13 cellular contexts compared by ENCODE assay signal in the genomic region with DNA sequence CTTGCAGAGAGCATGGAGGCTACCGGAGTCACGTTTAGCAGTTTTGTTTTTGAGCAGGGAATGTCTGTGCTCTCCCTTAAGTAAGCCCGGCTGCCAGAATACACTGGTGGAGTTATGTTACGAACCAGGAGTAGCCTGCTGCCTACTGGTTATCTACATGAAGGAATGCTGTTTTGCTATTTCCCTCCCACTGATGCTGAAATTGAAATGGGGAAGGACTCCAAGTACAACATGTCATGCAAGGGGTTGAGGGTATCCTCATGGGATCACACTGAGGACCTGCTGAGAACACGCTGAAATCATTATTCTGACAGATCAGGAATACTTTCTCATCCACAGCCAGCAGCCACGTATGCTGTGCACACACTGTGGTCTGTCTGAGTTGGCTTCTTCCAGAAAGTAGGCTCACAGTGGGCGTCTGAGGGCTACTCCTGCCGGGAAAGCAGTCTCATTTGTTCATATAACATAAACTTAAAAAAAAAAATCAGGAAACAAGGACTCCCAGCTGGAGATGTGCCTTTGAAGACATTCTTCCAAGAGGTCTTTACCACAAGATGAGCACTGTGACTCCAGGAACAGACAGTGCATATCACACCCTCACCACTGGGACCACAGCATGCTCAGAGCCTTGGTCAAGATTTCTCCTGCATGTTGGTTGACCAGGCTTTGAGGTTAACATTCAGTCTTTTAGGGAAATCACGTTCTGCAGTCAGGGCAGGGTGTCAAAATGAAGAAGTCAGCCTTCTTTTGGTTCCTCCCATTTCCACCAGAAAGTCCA.
DNase-seq lines count a peak whose midpoint lies in the region; ATAC-seq and TF ChIP-seq lines count a peak whose summit lies in the region.
"Had no signal": no experiment of that assay in that cellular context is flagged by ENCODE, and none has a peak within 500 bp of the region (broad histone marks: within the 10 kb centered on the region; RNA-seq: fewer than 3 reads in every experiment).

No MANE protein-coding gene starts in this region.

- H2AFZ ChIP-seq in mammary epithelial cell (ENCODE audit: low read depth, low read length): no peak overlapping the region

- DNase-seq in BJ (ENCODE audit: low read depth) (peak; percentile 67), brain pericyte (ENCODE audit: low read depth, low spot score) (peak; percentile 99), left ventricle myocardium superior (peak; percentile 46), sciatic nerve (ENCODE audit: low spot score) (no peak), SIG-M5 (lab: John Stamatoyannopoulos, UW) (no peak), mammary epithelial cell (no peak), hippocampal formation (lab: John Stamatoyannopoulos, UW) (no peak)
- DNase-seq in activated T-cell treated with anti-CD3 and anti-CD28 coated beads, Interleukin-2, amount 50 U/mL, for 48 hours: no peak
- DNase-seq: activated CD4-positive, alpha-beta T cell treated with anti-CD3 and anti-CD28 coated beads for 1 hour; small intestine had no signal

- POLR2A ChIA-PET in BJ (lab: Charles Lee): no interaction called here

- TF ChIP-seq CTCF in BJ (IDR thresholded peaks at IDR 0.05; ENCODE audit: insufficient read depth, low read depth, low read length) (0 out of 2 replicates have a peak, but pooled peaks have one; percentile 18), mammary epithelial cell (conservative IDR thresholded peaks at IDR 0.05 in 1 of 2, IDR thresholded peaks at IDR 0.05 in 1 of 2; ENCODE audit: extremely low read depth in 1 of 2, insufficient read depth in 1 of 2, low read depth in 1 of 2, low read length in 2 of 2) (no peak)

- H3K9ac ChIP-seq in mammary epithelial cell (ENCODE audit: insufficient read depth, low read length): no peak overlapping the region
- H3K9ac ChIP-seq: KMS-11 had no signal

- WGBS in mammary epithelial cell (ENCODE audit: low coverage, missing lambda C conversion rate): 82% methylated on average over 9 of the region's 9 CpGs

- no peaks in the 10 kb centered on the region for H3K9me3 ChIP-seq in mammary epithelial cell (replicated peaks; ENCODE audit: insufficient read depth, low read length)

- in situ Hi-C loops in mammary epithelial cell (cut with MboI; ENCODE audit: low sequenced_read_pairs in 2 of 2): no loop called here

- no peaks in the 10 kb centered on the region for H3K79me2 ChIP-seq in mammary epithelial cell (ENCODE audit: insufficient read depth, low read length)

- ATAC-seq in left ventricle myocardium superior (peak; percentile 93), sciatic nerve (peak; percentile 84)
- ATAC-seq: T-cell had no signal

- H3K27me3 ChIP-seq in BJ (ENCODE audit: control insufficient read depth, insufficient read depth, low read length) (no peaks in the 10 kb centered on the region), mammary epithelial cell (ENCODE audit: insufficient read depth, low read length) (no peaks in the 10 kb centered on the region)

- no TSS peak for BruUV-seq in mammary epithelial cell (replicated peaks; lab: Mats Ljungman, UMichigan)

- H3K4me1 ChIP-seq in mammary epithelial cell (ENCODE audit: insufficient read depth, low read length): peaks cover 12% of the 10 kb centered on the region

- H3K36me3 ChIP-seq in BJ (ENCODE audit: control insufficient read depth, insufficient read depth, low read length) (no peaks in the 10 kb centered on the region), mammary epithelial cell (ENCODE audit: insufficient read depth, low read length) (no peaks in the 10 kb centered on the region)

- H3K27ac ChIP-seq in mammary epithelial cell (ENCODE audit: insufficient read depth, low read depth, low read length): no peak overlapping the region
- H3K27ac ChIP-seq: C4-2B, KMS-11 had no signal

- intact Hi-C loops in left ventricle myocardium superior (cut with micrococcal nuclease) (no loop called here), sciatic nerve (cut with DNase I) (no loop called here), mammary epithelial cell (cut with micrococcal nuclease) (no loop called here)

- dilution Hi-C loops in mammary epithelial cell (cut with HindIII; ENCODE audit: low sequenced_read_pairs): no loop called here

- CTCF ChIA-PET in BJ (lab: Yijun Ruan, JAX) (interaction anchor here (0.7 to 2.5 kb wide), 7 partner anchors 8 to 570 kb away, joined by 3 to 9 read pairs (median 7); no protein-coding TSS in a partner anchor), mammary epithelial cell (lab: Charles Lee; ENCODE audit: low non-redundant PET) (no interaction called here)

- no peak overlapping the region for H3K4me2 ChIP-seq in mammary epithelial cell (ENCODE audit: insufficient read depth, low read depth, low read length)
- H3K4me2 ChIP-seq: KMS-11 had no signal

- H4K20me1 ChIP-seq in mammary epithelial cell (ENCODE audit: insufficient read depth, low read length): no peaks in the 10 kb centered on the region

- H3K4me3 ChIP-seq in BJ (ENCODE audit: low read depth, low read length): no peak overlapping the region
- H3K4me3 ChIP-seq in mammary epithelial cell (replicated peaks in 1 of 3; ENCODE audit: insufficient read depth in 1 of 3, low read depth in 2 of 3, low read length in 3 of 3): no peak overlapping the region

Comparison
In these comparisons a context has a peak if more than half of its experiments do, and no peak if none do; other contexts are left out.
1. DNase-seq: peak in BJ (single experiment), brain pericyte (single experiment) and left ventricle myocardium superior (single experiment); none in sciatic nerve (single experiment), SIG-M5 (single experiment), mammary epithelial cell (single experiment), activated T-cell treated with anti-CD3 and anti-CD28 coated beads, Interleukin-2, amount 50 U/mL, for 48 hours (0 of 2) and hippocampal formation (0 of 2).